ENCODE assay signal across 8 cellular contexts in genomic region chr14:77043984-77044485, GRCh38. TPM values are rescaled to one million over a fixed set of nuclear protein-coding genes. Genes with fewer than 3 reads are reported as not detected.
A peak's percentile ranks its signal among the peaks of the same experiment; 100 is the strongest.
DNase-seq lines count a peak whose midpoint lies in the region; ATAC-seq, FAIRE-seq and TF ChIP-seq lines count a peak whose summit lies in the region.

No MANE protein-coding gene starts in this region.

- H3K27ac ChIP-seq in astrocyte (ENCODE audit: low read depth, low read length) (peak overlapping the region; percentile 96), tibial artery (peak overlapping the region; percentile 78 to 88)

- H3K4me1 Mint-ChIP-seq in activated CD4-positive, alpha-beta T cell treated with anti-CD3 and anti-CD28 coated beads for 36 hours, result peaks cover 74% of the 10 kb centered on the region
- peaks cover 58% of the 10 kb centered on the region for H3K4me1 Mint-ChIP-seq in astrocyte (ENCODE audit: low read depth, unreplicated experiment)

- POLR2A ChIA-PET in activated CD4-positive, alpha-beta T cell treated with anti-CD3 and anti-CD28 coated beads for 36 hours (lab: Charles Lee), result no interaction called here

- no peak for FAIRE-seq in astrocyte (lab: Jason Lieb, UNC)

- no peaks in the 10 kb centered on the region for H3K79me2 ChIP-seq in astrocyte (ENCODE audit: insufficient read depth, low read length)

- in situ Hi-C loops in KBM-7 (cut with MboI; ENCODE audit: low pct_unique_long_range_greater_than_20kb, low sequenced_read_pairs), result no loop called here

- ATAC-seq in activated CD4-positive, alpha-beta T cell treated with anti-CD3 and anti-CD28 coated beads for 36 hours, result no peak

- H3K9me3 Mint-ChIP-seq in activated CD4-positive, alpha-beta T cell treated with anti-CD3 and anti-CD28 coated beads for 36 hours (ENCODE audit: low read depth), result no peaks in the 10 kb centered on the region
- H3K9me3 Mint-ChIP-seq in astrocyte (ENCODE audit: unreplicated experiment), result no peaks in the 10 kb centered on the region

- peak overlapping the region; percentile 72 for H3K27ac Mint-ChIP-seq in activated CD4-positive, alpha-beta T cell treated with anti-CD3 and anti-CD28 coated beads for 36 hours
- H3K27ac Mint-ChIP-seq in astrocyte (ENCODE audit: unreplicated experiment), result peak overlapping the region; percentile 98

- no peak overlapping the region for H3K4me3 ChIP-seq in astrocyte (ENCODE audit: insufficient read depth, low read depth, low read length)
- H3K4me3 ChIP-seq in mucosa of stomach (ENCODE audit: low read length), result no peak overlapping the region
- no peak overlapping the region for H3K4me3 ChIP-seq in tibial artery

- H3K27me3 ChIP-seq in astrocyte (ENCODE audit: insufficient read depth, low read length) (no peaks in the 10 kb centered on the region), mucosa of stomach (ENCODE audit: control insufficient read depth, insufficient read depth, low read length) (no peaks in the 10 kb centered on the region), tibial artery (no peaks in the 10 kb centered on the region)

- intact Hi-C loops in activated CD4-positive, alpha-beta T cell treated with anti-CD3 and anti-CD28 coated beads for 36 hours (cut with DNase I, micrococcal nuclease), result loop anchor here (5.0 kb wide), 3 partner anchors 53 to 413 kb away; partner anchors contain the start of genes AHSA1 (in 1 of the 2), CIPC (in 1 of the 2) and VIPAS39 (in 1 of the 2)
- intact Hi-C loops in tibial artery (cut with DNase I; ENCODE audit: low total_unique reads), result loop anchor here (5.0 kb wide), 1 partner anchor 87 kb away; no protein-coding TSS in a partner anchor

- CTCF ChIA-PET in activated CD4-positive, alpha-beta T cell treated with anti-CD3 and anti-CD28 coated beads for 36 hours (lab: Charles Lee), result interaction anchor here (1.4 to 6.0 kb wide), 4 partner anchors 9 to 168 kb away, joined by 4 to 34 read pairs (median 16); no protein-coding TSS in a partner anchor

- H3K9me3 ChIP-seq in astrocyte (ENCODE audit: insufficient read depth, low read depth, low read length) (no peaks in the 10 kb centered on the region), mucosa of stomach (ENCODE audit: control insufficient read depth, low read length) (no peaks in the 10 kb centered on the region), tibial artery (no peaks in the 10 kb centered on the region)

- TF ChIP-seq CTCF in astrocyte (IDR thresholded peaks at IDR 0.05; ENCODE audit: insufficient read depth, low read depth, low read length), result no peak
- no peak for TF ChIP-seq CTCF in tibial artery (IDR thresholded peaks at IDR 0.05)

- no peaks in the 10 kb centered on the region for H3K36me3 ChIP-seq in astrocyte (ENCODE audit: insufficient read depth, low read length)
- H3K36me3 ChIP-seq in mucosa of stomach (ENCODE audit: control insufficient read depth, insufficient read depth, low read length), result no peaks in the 10 kb centered on the region
- no peaks in the 10 kb centered on the region for H3K36me3 ChIP-seq in tibial artery

- H3K4me1 ChIP-seq in astrocyte (ENCODE audit: insufficient read depth, low read length) (peaks cover 65% of the 10 kb centered on the region), mucosa of stomach (ENCODE audit: control insufficient read depth, insufficient read depth, low read length) (peaks cover 62% of the 10 kb centered on the region), tibial artery (peaks cover 10 to 80% (median 66%) of the 10 kb centered on the region in 4 donors)

- peak overlapping the region; percentile 67 for H3K4me2 ChIP-seq in astrocyte (ENCODE audit: low read length)

- no peaks in the 10 kb centered on the region for H3K36me3 Mint-ChIP-seq in activated CD4-positive, alpha-beta T cell treated with anti-CD3 and anti-CD28 coated beads for 36 hours (ENCODE audit: low read depth)
- no peaks in the 10 kb centered on the region for H3K36me3 Mint-ChIP-seq in astrocyte (ENCODE audit: low read depth, unreplicated experiment)

- peak overlapping the region; percentile 82 for H3K9ac ChIP-seq in astrocyte (ENCODE audit: low read length)
- peak overlapping the region; percentile 47 for H3K9ac ChIP-seq in mucosa of stomach (ENCODE audit: low read length)

- no peaks in the 10 kb centered on the region for H3K27me3 Mint-ChIP-seq in activated CD4-positive, alpha-beta T cell treated with anti-CD3 and anti-CD28 coated beads for 36 hours
- H3K27me3 Mint-ChIP-seq in astrocyte (ENCODE audit: low read depth, unreplicated experiment), result no peaks in the 10 kb centered on the region

- no peak overlapping the region for H3K4me3 Mint-ChIP-seq in activated CD4-positive, alpha-beta T cell treated with anti-CD3 and anti-CD28 coated beads for 36 hours
- H3K4me3 Mint-ChIP-seq in astrocyte (ENCODE audit: unreplicated experiment), result no peak overlapping the region

- no peak overlapping the region for H2AFZ ChIP-seq in astrocyte (ENCODE audit: low read depth, low read length)

- DNase-seq in activated CD4-positive, alpha-beta T cell treated with anti-CD3 and anti-CD28 coated beads for 36 hours, result no peak
- DNase-seq in activated CD4-positive, alpha-beta T cell treated with anti-CD3 and anti-CD28 coated beads, Interleukin-2, amount 50 U/mL, for 48 hours, result no peak
- no peak for DNase-seq in astrocyte (ENCODE audit: low read depth)
- no peak for DNase-seq in tibial artery
- no peak for DNase-seq in DMS114 treated with DMSO at 0.1 percent for 48 hours (lab: John Stamatoyannopoulos, UW; ENCODE audit: unreplicated experiment)
- no peak for DNase-seq in KBM-7
- no peak for DNase-seq in activated CD8-positive, alpha-beta memory T cell treated with anti-CD3 and anti-CD28 coated beads for 24 hours

- H4K20me1 ChIP-seq in astrocyte (ENCODE audit: insufficient read depth, low read length), result no peaks in the 10 kb centered on the region

RNA-seq across cellular contexts. Expression of gene IRF2BPL, which starts 15.5 kb away (rescaled TPM):
- 10 to 100 TPM; 34.3 to 40.1 TPM for total RNA-seq in activated CD4-positive, alpha-beta T cell treated with anti-CD3 and anti-CD28 coated beads for 36 hours
- total RNA-seq in astrocyte, result 42.7 and 55.3 TPM in 2 replicates

RNA-seq across cellular contexts. Expression of gene CIPC, which starts 54.0 kb away (rescaled TPM):
- 1 to 10 TPM; 8.6 to 10.0 TPM for total RNA-seq in activated CD4-positive, alpha-beta T cell treated with anti-CD3 and anti-CD28 coated beads for 36 hours
- 16.7 and 20.2 TPM in 2 replicates for total RNA-seq in astrocyte
